ENCODE assay signal across 1 cellular context in genomic region chr13:31161583-31162150, GRCh38.
A peak's percentile ranks its signal among the peaks of the same experiment; 100 is the strongest.
TF ChIP-seq lines count a peak whose summit lies in the region.

TSS of gene HSPH1 (minus strand) at chr13:31161904. CDS start at chr13:31161582, 322 bp downstream.

TF ChIP-seq in HepG2, 621 proteins besides CTCF, POLR2A, EP300 and RAD21 (continued from another document and continues in another):
- TF ChIP-seq NFAT5 (CRISPR knock-in tag; IDR thresholded peaks at IDR 0.05) (peak; percentile 71), NR2F1 (CRISPR knock-in tag; IDR thresholded peaks at IDR 0.05) (no peak), RELA (CRISPR knock-in tag; IDR thresholded peaks at IDR 0.05) (no peak), HNRNPUL1 (IDR thresholded peaks at IDR 0.05; ENCODE audit: low read depth, low read length) (no peak), ZNF20 (CRISPR knock-in tag; IDR thresholded peaks at IDR 0.05) (0 out of 2 replicates have a peak, but pooled peaks have one; percentile 40), TEAD2 (CRISPR knock-in tag; IDR thresholded peaks at IDR 0.05) (no peak), ZGPAT (CRISPR knock-in tag; IDR thresholded peaks at IDR 0.05) (peak; percentile 76; the same call in 1 of the 2 replicates), CERS6 (CRISPR knock-in tag; IDR thresholded peaks at IDR 0.05) (no peak), ELF4 (CRISPR knock-in tag; IDR thresholded peaks at IDR 0.05; ENCODE audit: borderline replicate concordance) (peak; percentile 95), ATF5 (CRISPR knock-in tag; IDR thresholded peaks at IDR 0.05; ENCODE audit: low read depth) (0 out of 2 replicates have a peak, but pooled peaks have one; percentile 25), ARNT2 (CRISPR knock-in tag; IDR thresholded peaks at IDR 0.05; ENCODE audit: low read depth) (peak; percentile 24; the same call in 1 of the 2 replicates), NPAS2 (CRISPR knock-in tag; IDR thresholded peaks at IDR 0.05; ENCODE audit: borderline replicate concordance) (no peak), TOE1 (CRISPR knock-in tag; IDR thresholded peaks at IDR 0.05) (no peak), ZNF335 (CRISPR knock-in tag; IDR thresholded peaks at IDR 0.05) (peak; percentile 59; the same call in 1 of the 2 replicates), UBTF (CRISPR knock-in tag; IDR thresholded peaks at IDR 0.05) (peak; percentile 81; the same call in 1 of the 2 replicates), ZFP37 (CRISPR knock-in tag; IDR thresholded peaks at IDR 0.05; ENCODE audit: borderline replicate concordance) (peak; percentile 49; the same call in 1 of the 2 replicates), FOXO1 (CRISPR knock-in tag; IDR thresholded peaks at IDR 0.05) (no peak), CSRNP1 (CRISPR knock-in tag; IDR thresholded peaks at IDR 0.05) (peak; percentile 72; the same call in 1 of the 2 replicates), ZHX2 (IDR thresholded peaks at IDR 0.05; ENCODE audit: low read depth) (no peak), ZHX2 (CRISPR knock-in tag; IDR thresholded peaks at IDR 0.05; ENCODE audit: borderline replicate concordance) (peak; percentile 62; the same call in 1 of the 2 replicates), ZNF788 (CRISPR knock-in tag; IDR thresholded peaks at IDR 0.05; ENCODE audit: borderline replicate concordance) (no peak), ZNF878 (CRISPR knock-in tag; IDR thresholded peaks at IDR 0.05) (no peak), MED1 (CRISPR knock-in tag; IDR thresholded peaks at IDR 0.05) (peak; percentile 30; the same call in 1 of the 2 replicates), CREM (IDR thresholded peaks at IDR 0.05) (no peak), CREM (CRISPR knock-in tag; IDR thresholded peaks at IDR 0.05) (no peak), CREBL2 (CRISPR knock-in tag; IDR thresholded peaks at IDR 0.05; ENCODE audit: borderline replicate concordance) (no peak), U2AF2 (IDR thresholded peaks at IDR 0.05; ENCODE audit: low read depth, low read length) (peak; percentile 96), THAP8 (CRISPR knock-in tag; IDR thresholded peaks at IDR 0.05; ENCODE audit: borderline replicate concordance) (peak; percentile 84; the same call in 1 of the 2 replicates), RNF2 (conservative IDR thresholded peaks at IDR 0.05; ENCODE audit: low read depth) (peak; percentile 90), TFDP2 (CRISPR knock-in tag; IDR thresholded peaks at IDR 0.05) (peak; percentile 22; the same call in 1 of the 2 replicates), KLF9 (CRISPR knock-in tag; IDR thresholded peaks at IDR 0.05; ENCODE audit: low read depth) (no peak), ZNF775 (CRISPR knock-in tag; IDR thresholded peaks at IDR 0.05; ENCODE audit: borderline replicate concordance) (no peak), THAP11 (CRISPR knock-in tag; IDR thresholded peaks at IDR 0.05) (no peak), RFX1 (IDR thresholded peaks at IDR 0.05) (peak; percentile 96), SUZ12 (IDR thresholded peaks at IDR 0.05; ENCODE audit: low read depth, low read length) (no peak), ELK4 (CRISPR knock-in tag; IDR thresholded peaks at IDR 0.05; ENCODE audit: borderline replicate concordance) (peak; percentile 19; the same call in 1 of the 2 replicates), MTF1 (CRISPR knock-in tag; IDR thresholded peaks at IDR 0.05) (no peak)
